ENCODE assay signal across 1 cellular context in the genomic region with DNA sequence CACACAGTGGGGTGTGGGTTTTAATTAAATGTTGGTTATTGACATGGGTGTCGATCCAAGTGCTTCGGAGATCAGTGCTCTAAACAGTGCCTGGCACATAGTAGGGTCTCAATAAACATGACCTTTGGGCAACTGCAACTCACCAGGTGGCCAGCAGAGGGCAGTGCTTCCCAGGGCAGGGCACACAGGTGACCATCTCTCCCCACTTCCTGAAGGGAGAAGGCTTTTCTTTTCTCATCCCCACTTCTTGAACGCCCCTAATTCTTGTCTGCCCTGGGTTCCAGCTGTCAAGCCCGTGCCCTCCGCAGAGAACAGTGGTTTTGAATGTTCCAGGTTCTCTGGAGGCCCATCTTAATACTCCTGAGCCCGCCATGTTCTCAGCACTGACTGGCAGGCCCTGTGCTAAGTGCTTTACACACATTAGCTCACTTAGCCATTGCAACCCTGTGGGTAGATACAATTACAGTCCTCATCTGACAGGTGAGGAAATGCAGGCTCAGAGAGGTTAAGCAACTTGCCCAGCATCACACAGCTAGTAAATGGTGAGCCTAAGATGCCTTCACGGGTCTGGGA.
TF ChIP-seq lines count a peak whose summit lies in the region.

No MANE protein-coding gene starts in this region.

TF ChIP-seq in K562, 482 proteins besides CTCF, POLR2A, EP300 and RAD21 (continued from another document and continues in another):
- TF ChIP-seq ZFP1 (CRISPR knock-in tag; IDR thresholded peaks at IDR 0.05) (no peak), KDM4B (IDR thresholded peaks at IDR 0.05; ENCODE audit: borderline replicate concordance in 2 of 2, low read depth in 1 of 2) (no peak), BRCA1 (IDR thresholded peaks at IDR 0.05) (no peak), BRCA1 (CRISPR knock-in tag; IDR thresholded peaks at IDR 0.05) (no peak), ZNF668 (CRISPR knock-in tag; IDR thresholded peaks at IDR 0.05) (no peak), ZSCAN32 (CRISPR knock-in tag; IDR thresholded peaks at IDR 0.05) (no peak), HNRNPL (IDR thresholded peaks at IDR 0.05; ENCODE audit: low read depth, low read length) (no peak), HDAC1 (IDR thresholded peaks at IDR 0.05) (no peak), ZKSCAN8 (CRISPR knock-in tag; IDR thresholded peaks at IDR 0.05) (no peak), HMGXB4 (CRISPR knock-in tag; IDR thresholded peaks at IDR 0.05) (peak; percentile 50; the same call in 1 of the 2 replicates), SIRT6 (IDR thresholded peaks at IDR 0.05; ENCODE audit: low read depth, low read length) (no peak), ARID4B (CRISPR knock-in tag; IDR thresholded peaks at IDR 0.05) (no peak), ARID2 (IDR thresholded peaks at IDR 0.05) (peak; percentile 76; the same call in 1 of the 2 replicates), KDM2B (CRISPR knock-in tag; IDR thresholded peaks at IDR 0.05) (no peak), TEAD4 (IDR thresholded peaks at IDR 0.05; ENCODE audit: low read length) (peak; percentile 35; the same call in 1 of the 2 replicates), TEAD4 (CRISPR knock-in tag; IDR thresholded peaks at IDR 0.05; ENCODE audit: borderline replicate concordance) (no peak), THRA (IDR thresholded peaks at IDR 0.05) (no peak), ZNF224 (CRISPR knock-in tag; IDR thresholded peaks at IDR 0.05) (no peak), SP2 (IDR thresholded peaks at IDR 0.05; ENCODE audit: extremely low read depth, low read depth, low read length, poor library complexity, severe bottlenecking) (no peak), FOXK2 (conservative IDR thresholded peaks at IDR 0.05 in 1 of 2, IDR thresholded peaks at IDR 0.05 in 1 of 2; ENCODE audit: low read depth in 2 of 2) (no peak), ZNF436 (CRISPR knock-in tag; IDR thresholded peaks at IDR 0.05) (no peak), ZNF780A (CRISPR knock-in tag; IDR thresholded peaks at IDR 0.05) (no peak), GTF2A2 (tag; IDR thresholded peaks at IDR 0.05) (no peak), TCF3 (CRISPR knock-in tag; IDR thresholded peaks at IDR 0.05) (0 out of 2 replicates have a peak, but pooled peaks have one; percentile 3), KLF6 (CRISPR knock-in tag; IDR thresholded peaks at IDR 0.05; ENCODE audit: borderline replicate concordance) (no peak), OTX1 (CRISPR knock-in tag; IDR thresholded peaks at IDR 0.05) (no peak), FOXA1 (IDR thresholded peaks at IDR 0.05; ENCODE audit: borderline replicate concordance) (no peak), MECOM (CRISPR knock-in tag; IDR thresholded peaks at IDR 0.05) (no peak), BRD4 (IDR thresholded peaks at IDR 0.05) (no peak), BRF1 (IDR thresholded peaks at IDR 0.05; ENCODE audit: borderline replicate concordance, extremely low read depth, insufficient read length) (no peak), FOXM1 (IDR thresholded peaks at IDR 0.05; ENCODE audit: low read depth) (no peak), FOXM1 (CRISPR knock-in tag; IDR thresholded peaks at IDR 0.05; ENCODE audit: low read depth) (no peak), LARP7 (IDR thresholded peaks at IDR 0.05) (no peak), ZNF263 (CRISPR knock-in tag; IDR thresholded peaks at IDR 0.05; ENCODE audit: borderline replicate concordance) (peak; percentile 44; the same call in 1 of the 2 replicates), ZNF316 (IDR thresholded peaks at IDR 0.05) (no peak), COPS2 (conservative IDR thresholded peaks at IDR 0.05) (no peak), NR0B1 (IDR thresholded peaks at IDR 0.05; ENCODE audit: partially characterized antibody) (no peak), PCBP1 (IDR thresholded peaks at IDR 0.05; ENCODE audit: low read depth, low read length, poor library complexity, severe bottlenecking) (no peak), CXXC5 (CRISPR knock-in tag; IDR thresholded peaks at IDR 0.05) (no peak), ZNF146 (CRISPR knock-in tag; IDR thresholded peaks at IDR 0.05; ENCODE audit: unreplicated experiment) (no peak), ZNF445 (CRISPR knock-in tag; IDR thresholded peaks at IDR 0.05; ENCODE audit: low read depth) (no peak), RCOR1 (IDR thresholded peaks at IDR 0.05; ENCODE audit: borderline replicate concordance in 1 of 2, low read depth in 2 of 2, low read length in 2 of 2) (peak in 1 of 2 experiments; percentile 79; a peak in 2 of 4 replicates), E2F8 (IDR thresholded peaks at IDR 0.05; ENCODE audit: low read depth, partially characterized antibody) (no peak), LEF1 (IDR thresholded peaks at IDR 0.05) (no peak), TFAM (CRISPR knock-in tag; conservative IDR thresholded peaks at IDR 0.05) (no peak), SAFB2 (IDR thresholded peaks at IDR 0.05; ENCODE audit: borderline replicate concordance, low read depth, low read length, severe bottlenecking) (no peak)
- TF ChIP-seq, protein P1, sequence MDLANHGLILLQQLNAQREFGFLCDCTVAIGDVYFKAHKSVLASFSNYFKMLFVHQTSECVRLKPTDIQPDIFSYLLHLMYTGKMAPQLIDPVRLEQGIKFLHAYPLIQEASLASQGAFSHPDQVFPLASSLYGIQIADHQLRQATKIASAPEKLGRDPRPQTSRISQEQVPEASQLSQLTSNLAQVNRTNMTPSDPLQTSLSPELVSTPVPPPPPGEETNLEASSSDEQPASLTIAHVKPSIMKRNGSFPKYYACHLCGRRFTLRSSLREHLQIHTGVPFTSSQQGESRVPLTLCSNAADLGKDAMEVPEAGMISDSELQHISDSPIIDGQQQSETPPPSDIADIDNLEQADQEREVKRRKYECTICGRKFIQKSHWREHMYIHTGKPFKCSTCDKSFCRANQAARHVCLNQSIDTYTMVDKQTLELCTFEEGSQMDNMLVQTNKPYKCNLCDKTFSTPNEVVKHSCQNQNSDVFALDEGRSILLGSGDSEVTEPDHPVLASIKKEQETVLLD (IDR thresholded peaks at IDR 0.05): no peak
- TF ChIP-seq, protein P2, sequence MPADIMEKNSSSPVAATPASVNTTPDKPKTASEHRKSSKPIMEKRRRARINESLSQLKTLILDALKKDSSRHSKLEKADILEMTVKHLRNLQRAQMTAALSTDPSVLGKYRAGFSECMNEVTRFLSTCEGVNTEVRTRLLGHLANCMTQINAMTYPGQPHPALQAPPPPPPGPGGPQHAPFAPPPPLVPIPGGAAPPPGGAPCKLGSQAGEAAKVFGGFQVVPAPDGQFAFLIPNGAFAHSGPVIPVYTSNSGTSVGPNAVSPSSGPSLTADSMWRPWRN (IDR thresholded peaks at IDR 0.05; ENCODE audit: low read depth): no peak
- TF ChIP-seq, protein P3, sequence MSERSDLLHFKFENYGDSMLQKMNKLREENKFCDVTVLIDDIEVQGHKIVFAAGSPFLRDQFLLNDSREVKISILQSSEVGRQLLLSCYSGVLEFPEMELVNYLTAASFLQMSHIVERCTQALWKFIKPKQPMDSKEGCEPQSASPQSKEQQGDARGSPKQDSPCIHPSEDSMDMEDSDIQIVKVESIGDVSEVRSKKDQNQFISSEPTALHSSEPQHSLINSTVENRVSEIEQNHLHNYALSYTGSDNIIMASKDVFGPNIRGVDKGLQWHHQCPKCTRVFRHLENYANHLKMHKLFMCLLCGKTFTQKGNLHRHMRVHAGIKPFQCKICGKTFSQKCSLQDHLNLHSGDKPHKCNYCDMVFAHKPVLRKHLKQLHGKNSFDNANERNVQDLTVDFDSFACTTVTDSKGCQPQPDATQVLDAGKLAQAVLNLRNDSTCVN (CRISPR knock-in tag; IDR thresholded peaks at IDR 0.05): no peak
- TF ChIP-seq, protein P4, sequence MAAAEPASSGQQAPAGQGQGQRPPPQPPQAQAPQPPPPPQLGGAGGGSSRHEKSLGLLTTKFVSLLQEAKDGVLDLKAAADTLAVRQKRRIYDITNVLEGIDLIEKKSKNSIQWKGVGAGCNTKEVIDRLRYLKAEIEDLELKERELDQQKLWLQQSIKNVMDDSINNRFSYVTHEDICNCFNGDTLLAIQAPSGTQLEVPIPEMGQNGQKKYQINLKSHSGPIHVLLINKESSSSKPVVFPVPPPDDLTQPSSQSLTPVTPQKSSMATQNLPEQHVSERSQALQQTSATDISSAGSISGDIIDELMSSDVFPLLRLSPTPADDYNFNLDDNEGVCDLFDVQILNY (CRISPR knock-in tag; IDR thresholded peaks at IDR 0.05): no peak
- TF ChIP-seq, protein P5, sequence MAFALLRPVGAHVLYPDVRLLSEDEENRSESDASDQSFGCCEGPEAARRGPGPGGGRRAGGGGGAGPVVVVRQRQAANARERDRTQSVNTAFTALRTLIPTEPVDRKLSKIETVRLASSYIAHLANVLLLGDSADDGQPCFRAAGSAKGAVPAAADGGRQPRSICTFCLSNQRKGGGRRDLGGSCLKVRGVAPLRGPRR (CRISPR knock-in tag; IDR thresholded peaks at IDR 0.05): no peak
